ENCODE assay signal across 10 cellular contexts in the genomic region with DNA sequence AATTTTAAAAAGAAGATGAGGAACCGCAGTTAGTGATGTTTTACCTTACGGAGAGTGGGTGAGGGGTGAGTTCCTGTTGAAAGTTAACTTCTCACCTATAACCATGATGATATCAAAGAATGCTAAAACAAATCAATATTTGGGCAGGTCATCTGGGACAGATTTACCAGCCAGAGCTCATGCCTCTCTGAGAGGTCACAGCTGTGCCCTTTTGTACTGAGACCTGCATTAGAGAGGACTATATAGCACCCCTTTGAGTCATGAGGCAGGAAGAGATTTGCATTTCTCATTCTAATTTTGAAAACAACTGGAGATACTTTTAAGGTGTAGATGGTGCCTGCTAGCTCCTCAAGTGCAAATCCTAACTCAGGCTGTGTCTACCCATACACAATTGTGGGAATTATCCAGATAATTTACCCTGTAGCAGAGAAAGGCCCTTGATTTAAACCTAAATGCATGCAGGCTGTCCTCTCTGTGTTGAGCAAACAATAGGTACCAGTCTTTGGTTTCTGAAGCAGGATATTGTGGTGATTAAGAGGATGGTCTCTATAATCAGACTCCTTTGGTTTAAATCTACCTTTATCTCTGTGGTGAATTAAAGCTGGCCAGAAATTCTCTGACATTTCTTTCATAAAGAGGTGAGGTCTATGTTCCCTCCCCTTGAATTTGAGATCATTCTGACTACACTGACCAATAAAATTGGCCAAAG. TPM values are rescaled to one million over a fixed set of nuclear protein-coding genes. Genes with fewer than 3 reads are reported as not detected.
A peak's percentile ranks its signal among the peaks of the same experiment; 100 is the strongest.
DNase-seq lines count a peak whose midpoint lies in the region; ATAC-seq and TF ChIP-seq lines count a peak whose summit lies in the region.
"Had no signal": no experiment of that assay in that cellular context is flagged by ENCODE, and none has a peak within 500 bp of the region (broad histone marks: within the 10 kb centered on the region; RNA-seq: fewer than 3 reads in every experiment).

No MANE protein-coding gene starts in this region.

- DNase-seq in IMR-90 (no peak), stomach (peak; percentile 75), COLO668 (lab: John Stamatoyannopoulos, UW; ENCODE audit: unreplicated experiment) (no peak), glutamatergic neuron (no peak), NCI-H2081 (lab: John Stamatoyannopoulos, UW) (no peak)
- DNase-seq: activated CD4-positive, alpha-beta T cell treated with anti-CD3 and anti-CD28 coated beads for 1 hour had no signal

- WGBS in IMR-90 (ENCODE audit: extremely low coverage in 2 of 2, insufficient read length in 1 of 2), 2 experiments, result no CpG with 5 or more reads among the region's 2 CpGs
- 30 to 61% (median 40%) methylated on average over 2 of the region's 2 CpGs for WGBS in stomach, 5 donors

- no peak for TF ChIP-seq RAD21 in IMR-90 (IDR thresholded peaks at IDR 0.05; ENCODE audit: low read length)

- peak overlapping the region; percentile 80 for H3K14ac ChIP-seq in IMR-90 (replicated peaks; ENCODE audit: low read depth, low read length)

- H3K9ac ChIP-seq in IMR-90 (ENCODE audit: low read depth, low read length), result no peak overlapping the region

- H3K56ac ChIP-seq in IMR-90 (ENCODE audit: extremely low read depth, insufficient read depth, low read length), result 0 out of 2 replicates have a peak overlapping the region, but pooled peaks have one; percentile 3

- dilution Hi-C loops in IMR-90 (cut with HindIII; ENCODE audit: low sequenced_read_pairs, unreplicated experiment), result no loop called here

- BruUV-seq in IMR-90 (replicated peaks; lab: Mats Ljungman, UMichigan), result no TSS peak

- intact Hi-C loops in IMR-90 (cut with micrococcal nuclease), result no loop called here
- intact Hi-C loops in stomach (cut with DNase I; ENCODE audit: low total_unique reads), result no loop called here

- peaks cover 4% of the 10 kb centered on the region for H3K36me3 Mint-ChIP-seq in glutamatergic neuron (ENCODE audit: unreplicated experiment)

- peak overlapping the region; percentile 70 for H2AK5ac ChIP-seq in IMR-90 (ENCODE audit: low read depth, low read length)

- TF ChIP-seq POLR2A in IMR-90 (IDR thresholded peaks at IDR 0.05; ENCODE audit: low read depth, low read length), result no peak
- TF ChIP-seq POLR2A in stomach (IDR thresholded peaks at IDR 0.05), result no peak

- CTCF ChIA-PET in IMR-90 (lab: Yijun Ruan, JAX), result interaction anchor here (1.1 to 1.2 kb wide), 2 partner anchors 14 to 78 kb away, joined by 5 read pairs; no protein-coding TSS in a partner anchor

- H3K4me1 ChIP-seq in IMR-90 (ENCODE audit: control insufficient read depth, insufficient read depth, low read length) (peaks cover 30% of the 10 kb centered on the region), stomach (peaks cover 20 to 47% (median 33%) of the 10 kb centered on the region in 4 donors)

- H3K4me3 ChIP-seq in IMR-90 (ENCODE audit: insufficient read depth, low read depth, low read length), result no peak overlapping the region
- H3K4me3 ChIP-seq in stomach, result no peak overlapping the region
- H3K4me3 ChIP-seq: ascending aorta, K562 had no signal

- ATAC-seq in GM19397 (IDR thresholded peaks at IDR 0.05; ENCODE audit: unreplicated experiment) (peak; percentile 86), HG02852 (IDR thresholded peaks at IDR 0.05; ENCODE audit: unreplicated experiment) (peak; percentile 93), IMR-90 (ENCODE audit: low read depth) (no peak)
- ATAC-seq: K562 had no signal

- peak overlapping the region; percentile 86; the same call in 2 of the 3 replicates for H2BK15ac ChIP-seq in IMR-90 (ENCODE audit: low read depth, low read length)

- peaks cover 23% of the 10 kb centered on the region for H3K9me1 ChIP-seq in IMR-90 (ENCODE audit: insufficient read depth, low read length)

- H2BK120ac ChIP-seq in IMR-90 (ENCODE audit: low read depth, low read length), result peak overlapping the region; percentile 86

- H3K79me1 ChIP-seq in IMR-90 (ENCODE audit: low read depth in 1 of 2, low read length in 2 of 2), result peaks cover 0 to 16% of the 10 kb centered on the region in 2 experiments; a peak in 2 of 4 replicates

- H3K9me3 Mint-ChIP-seq in glutamatergic neuron (ENCODE audit: unreplicated experiment), result no peaks in the 10 kb centered on the region

- peak overlapping the region; percentile 29 for H2BK5ac ChIP-seq in IMR-90 (ENCODE audit: low read depth, low read length, poor library complexity, severe bottlenecking)

- no peaks in the 10 kb centered on the region for H3K9me3 ChIP-seq in IMR-90 (ENCODE audit: control insufficient read depth, insufficient read depth, low read length)
- H3K9me3 ChIP-seq in stomach, result no peaks in the 10 kb centered on the region
- H3K9me3 ChIP-seq: ascending aorta had no signal

- H3K4me2 ChIP-seq in IMR-90 (ENCODE audit: low read depth, low read length), result no peak overlapping the region

- POLR2A ChIA-PET in IMR-90 (lab: Charles Lee; ENCODE audit: unreplicated experiment), result no interaction called here

- no peak for TF ChIP-seq EP300 in stomach (IDR thresholded peaks at IDR 0.05)

- no peak overlapping the region for H3K27ac Mint-ChIP-seq in glutamatergic neuron (ENCODE audit: unreplicated experiment)

- H3K4me1 Mint-ChIP-seq in glutamatergic neuron (ENCODE audit: low read depth, unreplicated experiment), result peaks cover 16% of the 10 kb centered on the region

- no peak overlapping the region for H2AK9ac ChIP-seq in IMR-90 (replicated peaks; ENCODE audit: low read depth, low read length, poor library complexity)

- H3K36me3 ChIP-seq in IMR-90 (ENCODE audit: control insufficient read depth, insufficient read depth, low read length), result no peaks in the 10 kb centered on the region
- H3K36me3 ChIP-seq in stomach, result no peaks in the 10 kb centered on the region
- H3K36me3 ChIP-seq: ascending aorta had no signal

- no peak overlapping the region for H3K27ac ChIP-seq in IMR-90 (ENCODE audit: insufficient read depth, low read length)
- peak overlapping the region; percentile 56 to 87 (median 83) for H3K27ac ChIP-seq in stomach
- H3K27ac ChIP-seq: ascending aorta had no signal

- H3K27me3 ChIP-seq in IMR-90 (ENCODE audit: control insufficient read depth, insufficient read depth, low read length) (no peaks in the 10 kb centered on the region), stomach (no peaks in the 10 kb centered on the region)
- H3K27me3 ChIP-seq: ascending aorta had no signal

- H3K4ac ChIP-seq in IMR-90 (ENCODE audit: low read depth, low read length), result peak overlapping the region; percentile 18; the same call in 1 of the 2 replicates

- peak overlapping the region; percentile 78 for H2BK20ac ChIP-seq in IMR-90 (ENCODE audit: low read depth, low read length)

- H3K4me3 Mint-ChIP-seq in glutamatergic neuron (ENCODE audit: unreplicated experiment), result no peak overlapping the region

- peaks cover 9% of the 10 kb centered on the region for H3K27me3 Mint-ChIP-seq in glutamatergic neuron (ENCODE audit: unreplicated experiment)

- in situ Hi-C loops in IMR-90 (cut with MboI; ENCODE audit: low sequenced_read_pairs), result no loop called here

- peak overlapping the region; percentile 57 to 76; a peak in 3 of 4 replicates for H4K8ac ChIP-seq in IMR-90 (ENCODE audit: low read depth in 2 of 2, low read length in 2 of 2)

- H3K18ac ChIP-seq in IMR-90 (ENCODE audit: low read depth, low read length), result peak overlapping the region; percentile 79; the same call in 1 of the 2 replicates

- H3K23ac ChIP-seq in IMR-90 (ENCODE audit: low read depth, low read length), result peak overlapping the region; percentile 56; the same call in 1 of the 2 replicates

- no peak overlapping the region for H2AFZ ChIP-seq in IMR-90 (replicated peaks; ENCODE audit: low read length, poor library complexity)

- no peak for TF ChIP-seq CTCF in IMR-90 (conservative IDR thresholded peaks at IDR 0.05; ENCODE audit: low read depth, low read length)
- TF ChIP-seq CTCF in stomach (IDR thresholded peaks at IDR 0.05), result no peak
- no peak for TF ChIP-seq CTCF in glutamatergic neuron (IDR thresholded peaks at IDR 0.05; ENCODE audit: partially characterized antibody, unreplicated experiment)

- H4K91ac ChIP-seq in IMR-90 (ENCODE audit: insufficient read depth, low read depth, low read length), result peak overlapping the region; percentile 52

- H4K20me1 ChIP-seq in IMR-90 (ENCODE audit: insufficient read depth, low read length), result no peaks in the 10 kb centered on the region

- H4K5ac ChIP-seq in IMR-90 (ENCODE audit: low read depth, low read length), result peak overlapping the region; percentile 70; the same call in 1 of the 2 replicates

TF ChIP-seq in IMR-90, 13 proteins besides CTCF, POLR2A, EP300 and RAD21:
- TF ChIP-seq, protein P1, sequence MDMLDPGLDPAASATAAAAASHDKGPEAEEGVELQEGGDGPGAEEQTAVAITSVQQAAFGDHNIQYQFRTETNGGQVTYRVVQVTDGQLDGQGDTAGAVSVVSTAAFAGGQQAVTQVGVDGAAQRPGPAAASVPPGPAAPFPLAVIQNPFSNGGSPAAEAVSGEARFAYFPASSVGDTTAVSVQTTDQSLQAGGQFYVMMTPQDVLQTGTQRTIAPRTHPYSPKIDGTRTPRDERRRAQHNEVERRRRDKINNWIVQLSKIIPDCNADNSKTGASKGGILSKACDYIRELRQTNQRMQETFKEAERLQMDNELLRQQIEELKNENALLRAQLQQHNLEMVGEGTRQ (IDR thresholded peaks at IDR 0.05; ENCODE audit: low read depth, low read length), result no peak
- TF ChIP-seq BHLHE40 (IDR thresholded peaks at IDR 0.05; ENCODE audit: low read depth, low read length), result no peak
- TF ChIP-seq FOS (IDR thresholded peaks at IDR 0.05; ENCODE audit: low read depth, low read length), result no peak
- no peak for TF ChIP-seq SMC3 (IDR thresholded peaks at IDR 0.05; ENCODE audit: low read depth, low read length)
- no peak for TF ChIP-seq RFX5 (IDR thresholded peaks at IDR 0.05; ENCODE audit: low read depth, low read length)
- TF ChIP-seq MAZ (IDR thresholded peaks at IDR 0.05; ENCODE audit: borderline replicate concordance, low read depth, low read length), result no peak
- no peak for TF ChIP-seq CEBPB (IDR thresholded peaks at IDR 0.05; ENCODE audit: low read depth, low read length)

RNA-seq across cellular contexts. Expression of a gene that starts 5.8 kb away (rescaled TPM):
- 1.1 and 1.6 TPM in 2 replicates for total RNA-seq in IMR-90 (2012; rRNA removed)
- 0.60 and 0.67 TPM in 2 replicates for polyA plus RNA-seq in IMR-90 (2012; rRNA removed)
- 0.08 and 0.75 TPM in 2 replicates for polyA plus RNA-seq in IMR-90 (2012; cell fraction: cytosol; rRNA removed)
- polyA plus RNA-seq in IMR-90 (2012; cell fraction: nucleus; rRNA removed; ENCODE audit: low replicate concordance), result 0.08 TPM in 1 of 2 replicates, not detected in the other
- 10 to 100 TPM in 2 of 5 donors, 1 to 10 TPM in 2, not detected in 1; 5.3 to 40.8 (median 10.1) TPM for total RNA-seq in stomach
- polyA plus RNA-seq in stomach, result 10 to 100 TPM in 1 of 3 donors, 1 to 10 TPM in 2; 1.4 to 11.0 (median 7.2) TPM
- not detected for total RNA-seq in glutamatergic neuron (ENCODE audit: unreplicated experiment)
- total RNA-seq: ascending aorta had no signal
- polyA plus RNA-seq: K562 had no signal
